8 cellular contexts compared by ENCODE assay signal in the genomic region with DNA sequence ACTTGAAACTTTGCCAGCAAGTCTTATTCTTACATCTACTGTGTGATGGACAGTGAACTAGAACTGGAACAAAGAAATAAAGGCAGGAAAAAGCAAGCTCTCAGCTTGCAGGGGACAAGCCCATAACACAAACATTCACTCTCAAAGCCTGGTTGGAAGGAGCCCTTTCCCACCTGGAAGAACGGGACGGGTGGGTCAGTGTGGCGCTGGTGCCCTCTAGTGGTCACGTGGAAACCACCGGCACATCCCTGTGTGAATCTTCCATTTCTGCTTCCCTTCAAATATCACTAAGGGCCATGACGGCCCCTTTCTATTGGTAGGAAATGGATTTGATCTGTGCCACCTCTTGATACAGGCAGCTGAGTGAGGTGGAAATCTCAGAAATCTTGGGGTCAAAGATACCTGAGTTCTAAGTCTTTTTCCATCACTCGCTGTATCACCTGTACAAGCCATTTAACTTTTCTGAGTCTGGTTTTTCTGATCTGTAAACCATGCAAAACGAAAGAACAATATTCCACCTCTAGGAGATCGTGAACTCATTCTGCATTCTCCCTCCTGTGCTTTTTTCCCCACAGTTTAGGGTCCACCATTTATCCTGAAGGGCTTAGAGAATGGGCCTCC.
DNase-seq lines count a peak whose midpoint lies in the region; ATAC-seq and TF ChIP-seq lines count a peak whose summit lies in the region.

No MANE protein-coding gene starts in this region.

- no peaks in the 10 kb centered on the region for H3K27me3 ChIP-seq in MM.1S (replicated peaks; ENCODE audit: insufficient read depth, low read length)

- H3K27ac ChIP-seq in MM.1S (ENCODE audit: low read length), result no peak overlapping the region

- H3K27ac Mint-ChIP-seq in WTC11, result no peak overlapping the region

- no peaks in the 10 kb centered on the region for H4K20me1 ChIP-seq in MM.1S (ENCODE audit: insufficient read depth, low read length)

- no peaks in the 10 kb centered on the region for H3K9me3 ChIP-seq in MM.1S (replicated peaks; ENCODE audit: insufficient read depth, low read length)

- H3K4me2 ChIP-seq in MM.1S (ENCODE audit: low read depth, low read length), result no peak overlapping the region

- H3K4me1 Mint-ChIP-seq in WTC11, result peaks cover 6% of the 10 kb centered on the region

- peaks cover 11% of the 10 kb centered on the region for H3K9me3 Mint-ChIP-seq in WTC11

- no peaks in the 10 kb centered on the region for H3K79me2 ChIP-seq in MM.1S (ENCODE audit: low read length)

- no peak overlapping the region for H3K4me3 ChIP-seq in MM.1S (ENCODE audit: low read length)

- no peak overlapping the region for H3K4me3 Mint-ChIP-seq in WTC11

- H3K36me3 ChIP-seq in MM.1S (replicated peaks; ENCODE audit: insufficient read depth, low read length), result no peaks in the 10 kb centered on the region

- no peaks in the 10 kb centered on the region for H3K27me3 Mint-ChIP-seq in WTC11 (ENCODE audit: low read depth)

- CTCF ChIA-PET in WTC11 (lab: Charles Lee), result interaction anchor here (1.0 to 4.9 kb wide), 6 partner anchors 19 to 509 kb away, joined by 3 to 59 read pairs (median 3); a partner anchor contains a TSS

- POLR2A ChIA-PET in WTC11 (lab: Charles Lee), result no interaction called here

- ATAC-seq in WTC11 (peak; percentile 95), GM19328 (IDR thresholded peaks at IDR 0.05; ENCODE audit: unreplicated experiment) (no peak)
- ATAC-seq in stimulated activated naive CD8-positive, alpha-beta T cell treated with anti-CD3 and anti-CD28 coated beads, Interleukin-15, Interleukin-2, amounts not matched to agents 100 U/mL and 50 U/mL, for 24 hours, result peak; percentile 56

- no peak overlapping the region for H2AFZ ChIP-seq in MM.1S (ENCODE audit: low read length)

- peak; percentile 18 to 30 for DNase-seq in activated CD4-positive, alpha-beta T cell treated with anti-CD3 and anti-CD28 coated beads for 24 hours (ENCODE audit: low read depth in 2 of 2)
- DNase-seq in activated CD4-positive, alpha-beta T cell treated with anti-CD3 and anti-CD28 coated beads for 1 hour, result no peak
- DNase-seq in MM.1S, result peak; percentile 23
- DNase-seq in WTC11 (ENCODE audit: low spot score), result peak; percentile 83
- DNase-seq in dermis microvascular lymphatic vessel endothelial cell (ENCODE audit: low read depth in 2 of 2), result peak; percentile 12 to 42
- DNase-seq in lung microvascular endothelial cell (ENCODE audit: low read depth in 2 of 2), result peak; percentile 43 to 67
- DNase-seq in stimulated activated naive CD8-positive, alpha-beta T cell treated with anti-CD3 and anti-CD28 coated beads, Interleukin-15, Interleukin-2, amounts not matched to agents 100 U/mL and 50 U/mL, for 24 hours, result peak; percentile 52

- H3K4me1 ChIP-seq in MM.1S (ENCODE audit: low read length), result no peaks in the 10 kb centered on the region

- TF ChIP-seq CTCF in MM.1S (IDR thresholded peaks at IDR 0.05; ENCODE audit: low read length) (peak; percentile 96), WTC11 (IDR thresholded peaks at IDR 0.05) (peak; percentile 87)

- no peak overlapping the region for H3K9ac ChIP-seq in MM.1S (ENCODE audit: low read length)

- no peaks in the 10 kb centered on the region for H3K9me2 ChIP-seq in MM.1S (replicated peaks; ENCODE audit: insufficient read depth, low read length)

- no peaks in the 10 kb centered on the region for H3K36me3 Mint-ChIP-seq in WTC11

- H3F3A ChIP-seq in MM.1S (ENCODE audit: insufficient read depth, low read length), result no peaks in the 10 kb centered on the region

TF ChIP-seq in WTC11, 78 proteins besides CTCF, POLR2A, EP300 and RAD21:
- TF ChIP-seq, protein P1, sequence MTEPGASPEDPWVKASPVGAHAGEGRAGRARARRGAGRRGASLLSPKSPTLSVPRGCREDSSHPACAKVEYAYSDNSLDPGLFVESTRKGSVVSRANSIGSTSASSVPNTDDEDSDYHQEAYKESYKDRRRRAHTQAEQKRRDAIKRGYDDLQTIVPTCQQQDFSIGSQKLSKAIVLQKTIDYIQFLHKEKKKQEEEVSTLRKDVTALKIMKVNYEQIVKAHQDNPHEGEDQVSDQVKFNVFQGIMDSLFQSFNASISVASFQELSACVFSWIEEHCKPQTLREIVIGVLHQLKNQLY (CRISPR knock-in tag; IDR thresholded peaks at IDR 0.05), result no peak
- TF ChIP-seq, protein P2, sequence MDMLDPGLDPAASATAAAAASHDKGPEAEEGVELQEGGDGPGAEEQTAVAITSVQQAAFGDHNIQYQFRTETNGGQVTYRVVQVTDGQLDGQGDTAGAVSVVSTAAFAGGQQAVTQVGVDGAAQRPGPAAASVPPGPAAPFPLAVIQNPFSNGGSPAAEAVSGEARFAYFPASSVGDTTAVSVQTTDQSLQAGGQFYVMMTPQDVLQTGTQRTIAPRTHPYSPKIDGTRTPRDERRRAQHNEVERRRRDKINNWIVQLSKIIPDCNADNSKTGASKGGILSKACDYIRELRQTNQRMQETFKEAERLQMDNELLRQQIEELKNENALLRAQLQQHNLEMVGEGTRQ (CRISPR knock-in tag; IDR thresholded peaks at IDR 0.05), result no peak
- TF ChIP-seq RELA (CRISPR knock-in tag; IDR thresholded peaks at IDR 0.05; ENCODE audit: borderline replicate concordance) (no peak), JUN (CRISPR knock-in tag; IDR thresholded peaks at IDR 0.05) (no peak), ZNF121 (CRISPR knock-in tag; IDR thresholded peaks at IDR 0.05) (no peak), TCF7 (CRISPR knock-in tag; IDR thresholded peaks at IDR 0.05; ENCODE audit: low read depth) (no peak), EMX1 (CRISPR knock-in tag; IDR thresholded peaks at IDR 0.05) (no peak), RORB (CRISPR knock-in tag; IDR thresholded peaks at IDR 0.05) (no peak), FOXJ3 (CRISPR knock-in tag; IDR thresholded peaks at IDR 0.05; ENCODE audit: borderline replicate concordance) (no peak), SP1 (CRISPR knock-in tag; conservative IDR thresholded peaks at IDR 0.05) (no peak)
- TF ChIP-seq, protein P3, sequence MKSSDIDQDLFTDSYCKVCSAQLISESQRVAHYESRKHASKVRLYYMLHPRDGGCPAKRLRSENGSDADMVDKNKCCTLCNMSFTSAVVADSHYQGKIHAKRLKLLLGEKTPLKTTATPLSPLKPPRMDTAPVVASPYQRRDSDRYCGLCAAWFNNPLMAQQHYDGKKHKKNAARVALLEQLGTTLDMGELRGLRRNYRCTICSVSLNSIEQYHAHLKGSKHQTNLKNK (CRISPR knock-in tag; IDR thresholded peaks at IDR 0.05), result no peak
- TF ChIP-seq, protein P4, sequence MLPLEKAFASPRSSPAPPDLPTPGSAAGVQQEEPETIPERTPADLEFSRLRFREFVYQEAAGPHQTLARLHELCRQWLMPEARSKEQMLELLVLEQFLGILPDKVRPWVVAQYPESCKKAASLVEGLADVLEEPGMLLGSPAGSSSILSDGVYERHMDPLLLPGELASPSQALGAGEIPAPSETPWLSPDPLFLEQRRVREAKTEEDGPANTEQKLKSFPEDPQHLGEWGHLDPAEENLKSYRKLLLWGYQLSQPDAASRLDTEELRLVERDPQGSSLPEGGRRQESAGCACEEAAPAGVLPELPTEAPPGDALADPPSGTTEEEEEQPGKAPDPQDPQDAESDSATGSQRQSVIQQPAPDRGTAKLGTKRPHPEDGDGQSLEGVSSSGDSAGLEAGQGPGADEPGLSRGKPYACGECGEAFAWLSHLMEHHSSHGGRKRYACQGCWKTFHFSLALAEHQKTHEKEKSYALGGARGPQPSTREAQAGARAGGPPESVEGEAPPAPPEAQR (CRISPR knock-in tag; IDR thresholded peaks at IDR 0.05), result no peak
- TF ChIP-seq, protein P5, sequence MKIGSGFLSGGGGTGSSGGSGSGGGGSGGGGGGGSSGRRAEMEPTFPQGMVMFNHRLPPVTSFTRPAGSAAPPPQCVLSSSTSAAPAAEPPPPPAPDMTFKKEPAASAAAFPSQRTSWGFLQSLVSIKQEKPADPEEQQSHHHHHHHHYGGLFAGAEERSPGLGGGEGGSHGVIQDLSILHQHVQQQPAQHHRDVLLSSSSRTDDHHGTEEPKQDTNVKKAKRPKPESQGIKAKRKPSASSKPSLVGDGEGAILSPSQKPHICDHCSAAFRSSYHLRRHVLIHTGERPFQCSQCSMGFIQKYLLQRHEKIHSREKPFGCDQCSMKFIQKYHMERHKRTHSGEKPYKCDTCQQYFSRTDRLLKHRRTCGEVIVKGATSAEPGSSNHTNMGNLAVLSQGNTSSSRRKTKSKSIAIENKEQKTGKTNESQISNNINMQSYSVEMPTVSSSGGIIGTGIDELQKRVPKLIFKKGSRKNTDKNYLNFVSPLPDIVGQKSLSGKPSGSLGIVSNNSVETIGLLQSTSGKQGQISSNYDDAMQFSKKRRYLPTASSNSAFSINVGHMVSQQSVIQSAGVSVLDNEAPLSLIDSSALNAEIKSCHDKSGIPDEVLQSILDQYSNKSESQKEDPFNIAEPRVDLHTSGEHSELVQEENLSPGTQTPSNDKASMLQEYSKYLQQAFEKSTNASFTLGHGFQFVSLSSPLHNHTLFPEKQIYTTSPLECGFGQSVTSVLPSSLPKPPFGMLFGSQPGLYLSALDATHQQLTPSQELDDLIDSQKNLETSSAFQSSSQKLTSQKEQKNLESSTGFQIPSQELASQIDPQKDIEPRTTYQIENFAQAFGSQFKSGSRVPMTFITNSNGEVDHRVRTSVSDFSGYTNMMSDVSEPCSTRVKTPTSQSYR (CRISPR knock-in tag; IDR thresholded peaks at IDR 0.05), result no peak
